1 cellular context compared by ENCODE assay signal in the genomic region with DNA sequence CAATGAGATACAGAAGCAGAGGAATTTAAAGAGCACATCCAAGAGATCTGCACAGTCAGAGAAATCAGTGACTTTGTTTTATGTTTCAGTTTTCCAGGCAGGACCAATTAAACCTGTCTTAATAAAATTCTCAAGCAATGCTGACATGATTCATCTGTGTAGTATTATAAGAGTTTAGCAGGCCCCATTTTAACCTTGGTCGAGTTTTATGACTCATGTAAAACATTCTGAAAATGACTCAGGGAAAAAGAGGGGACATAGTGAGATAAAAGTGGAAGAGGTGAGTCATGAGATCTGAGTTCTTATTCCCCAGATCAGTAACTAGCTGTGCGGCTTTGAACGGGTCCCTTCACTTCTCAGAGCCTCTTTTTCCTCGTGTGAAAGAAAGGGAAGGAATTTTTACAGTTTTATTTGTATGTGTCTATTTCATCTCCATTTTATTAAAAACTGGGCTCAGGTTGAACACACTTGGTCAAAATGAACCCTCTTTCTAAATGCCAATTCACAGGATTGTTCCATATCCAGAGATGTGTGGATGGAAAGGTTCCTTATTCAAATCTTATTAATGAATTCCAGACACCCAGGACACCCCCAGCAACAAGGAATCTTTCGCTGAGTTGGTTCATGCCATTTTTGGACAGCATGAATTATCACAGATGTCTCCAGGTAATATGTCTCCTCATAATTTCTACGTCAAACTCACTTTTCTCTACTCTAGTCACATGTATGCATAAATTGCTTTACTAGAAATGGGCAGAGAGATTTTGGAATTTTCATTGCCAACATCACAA.
A peak's percentile ranks its signal among the peaks of the same experiment; 100 is the strongest.
TF ChIP-seq lines count a peak whose summit lies in the region.

No MANE protein-coding gene starts in this region.

TF ChIP-seq in endothelial cell of umbilical vein, 7 proteins besides CTCF, POLR2A, EP300 and RAD21:
- TF ChIP-seq, protein P1, sequence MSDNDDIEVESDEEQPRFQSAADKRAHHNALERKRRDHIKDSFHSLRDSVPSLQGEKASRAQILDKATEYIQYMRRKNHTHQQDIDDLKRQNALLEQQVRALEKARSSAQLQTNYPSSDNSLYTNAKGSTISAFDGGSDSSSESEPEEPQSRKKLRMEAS (IDR thresholded peaks at IDR 0.05; ENCODE audit: insufficient read depth, insufficient read length): no peak
- no peak for TF ChIP-seq MYC (IDR thresholded peaks at IDR 0.05; ENCODE audit: low read depth, low read length)
- TF ChIP-seq GATA2 (IDR thresholded peaks at IDR 0.05; ENCODE audit: insufficient read depth, insufficient read length, low read depth, low read length): peak; percentile 56
- TF ChIP-seq POLR2AphosphoS5 (IDR thresholded peaks at IDR 0.05; ENCODE audit: insufficient read depth, low read depth, low read length): peak; percentile 25
- peak; percentile 99 for TF ChIP-seq FOS (IDR thresholded peaks at IDR 0.05; ENCODE audit: borderline replicate concordance, insufficient read depth, low read length)
- TF ChIP-seq JUN (IDR thresholded peaks at IDR 0.05; ENCODE audit: borderline replicate concordance, insufficient read depth, insufficient read length, low read depth): peak; percentile 99
- TF ChIP-seq EZH2 (IDR thresholded peaks at IDR 0.05; ENCODE audit: borderline replicate concordance, low read depth, low read length, severe bottlenecking): no peak
TF ChIP-seq in endothelial cell of umbilical vein: peak in this region for 4.
